2 cellular contexts compared by ENCODE assay signal in genomic region chr2:180180511-180180910, GRCh38.
TF ChIP-seq lines count a peak whose summit lies in the region.

No MANE protein-coding gene starts in this region.

TF ChIP-seq in GM23338, 12 proteins besides CTCF, POLR2A, EP300 and RAD21 (continued from another document):
- TF ChIP-seq JUNB (IDR thresholded peaks at IDR 0.05; ENCODE audit: unreplicated experiment): no peak
- TF ChIP-seq ZNF114 (CRISPR knock-in tag; IDR thresholded peaks at IDR 0.05): no peak

TF ChIP-seq in WTC11, 78 proteins besides CTCF, POLR2A, EP300 and RAD21 (continued from another document):
- TF ChIP-seq, protein P1, sequence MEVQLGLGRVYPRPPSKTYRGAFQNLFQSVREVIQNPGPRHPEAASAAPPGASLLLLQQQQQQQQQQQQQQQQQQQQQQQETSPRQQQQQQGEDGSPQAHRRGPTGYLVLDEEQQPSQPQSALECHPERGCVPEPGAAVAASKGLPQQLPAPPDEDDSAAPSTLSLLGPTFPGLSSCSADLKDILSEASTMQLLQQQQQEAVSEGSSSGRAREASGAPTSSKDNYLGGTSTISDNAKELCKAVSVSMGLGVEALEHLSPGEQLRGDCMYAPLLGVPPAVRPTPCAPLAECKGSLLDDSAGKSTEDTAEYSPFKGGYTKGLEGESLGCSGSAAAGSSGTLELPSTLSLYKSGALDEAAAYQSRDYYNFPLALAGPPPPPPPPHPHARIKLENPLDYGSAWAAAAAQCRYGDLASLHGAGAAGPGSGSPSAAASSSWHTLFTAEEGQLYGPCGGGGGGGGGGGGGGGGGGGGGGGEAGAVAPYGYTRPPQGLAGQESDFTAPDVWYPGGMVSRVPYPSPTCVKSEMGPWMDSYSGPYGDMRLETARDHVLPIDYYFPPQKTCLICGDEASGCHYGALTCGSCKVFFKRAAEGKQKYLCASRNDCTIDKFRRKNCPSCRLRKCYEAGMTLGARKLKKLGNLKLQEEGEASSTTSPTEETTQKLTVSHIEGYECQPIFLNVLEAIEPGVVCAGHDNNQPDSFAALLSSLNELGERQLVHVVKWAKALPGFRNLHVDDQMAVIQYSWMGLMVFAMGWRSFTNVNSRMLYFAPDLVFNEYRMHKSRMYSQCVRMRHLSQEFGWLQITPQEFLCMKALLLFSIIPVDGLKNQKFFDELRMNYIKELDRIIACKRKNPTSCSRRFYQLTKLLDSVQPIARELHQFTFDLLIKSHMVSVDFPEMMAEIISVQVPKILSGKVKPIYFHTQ (CRISPR knock-in tag; IDR thresholded peaks at IDR 0.05): no peak
- TF ChIP-seq TEAD4 (CRISPR knock-in tag; IDR thresholded peaks at IDR 0.05): no peak
- no peak for TF ChIP-seq MXD4 (CRISPR knock-in tag; IDR thresholded peaks at IDR 0.05; ENCODE audit: borderline replicate concordance)
- TF ChIP-seq JUN (CRISPR knock-in tag; IDR thresholded peaks at IDR 0.05): no peak
- no peak for TF ChIP-seq ARID4B (CRISPR knock-in tag; IDR thresholded peaks at IDR 0.05; ENCODE audit: borderline replicate concordance)
- TF ChIP-seq KAT7 (CRISPR knock-in tag; IDR thresholded peaks at IDR 0.05; ENCODE audit: borderline replicate concordance): no peak
- no peak for TF ChIP-seq NFATC4 (CRISPR knock-in tag; IDR thresholded peaks at IDR 0.05)
- no peak for TF ChIP-seq HMGXB4 (CRISPR knock-in tag; IDR thresholded peaks at IDR 0.05)
- no peak for TF ChIP-seq ZNF396 (CRISPR knock-in tag; IDR thresholded peaks at IDR 0.05; ENCODE audit: borderline replicate concordance)
- TF ChIP-seq, protein P2, sequence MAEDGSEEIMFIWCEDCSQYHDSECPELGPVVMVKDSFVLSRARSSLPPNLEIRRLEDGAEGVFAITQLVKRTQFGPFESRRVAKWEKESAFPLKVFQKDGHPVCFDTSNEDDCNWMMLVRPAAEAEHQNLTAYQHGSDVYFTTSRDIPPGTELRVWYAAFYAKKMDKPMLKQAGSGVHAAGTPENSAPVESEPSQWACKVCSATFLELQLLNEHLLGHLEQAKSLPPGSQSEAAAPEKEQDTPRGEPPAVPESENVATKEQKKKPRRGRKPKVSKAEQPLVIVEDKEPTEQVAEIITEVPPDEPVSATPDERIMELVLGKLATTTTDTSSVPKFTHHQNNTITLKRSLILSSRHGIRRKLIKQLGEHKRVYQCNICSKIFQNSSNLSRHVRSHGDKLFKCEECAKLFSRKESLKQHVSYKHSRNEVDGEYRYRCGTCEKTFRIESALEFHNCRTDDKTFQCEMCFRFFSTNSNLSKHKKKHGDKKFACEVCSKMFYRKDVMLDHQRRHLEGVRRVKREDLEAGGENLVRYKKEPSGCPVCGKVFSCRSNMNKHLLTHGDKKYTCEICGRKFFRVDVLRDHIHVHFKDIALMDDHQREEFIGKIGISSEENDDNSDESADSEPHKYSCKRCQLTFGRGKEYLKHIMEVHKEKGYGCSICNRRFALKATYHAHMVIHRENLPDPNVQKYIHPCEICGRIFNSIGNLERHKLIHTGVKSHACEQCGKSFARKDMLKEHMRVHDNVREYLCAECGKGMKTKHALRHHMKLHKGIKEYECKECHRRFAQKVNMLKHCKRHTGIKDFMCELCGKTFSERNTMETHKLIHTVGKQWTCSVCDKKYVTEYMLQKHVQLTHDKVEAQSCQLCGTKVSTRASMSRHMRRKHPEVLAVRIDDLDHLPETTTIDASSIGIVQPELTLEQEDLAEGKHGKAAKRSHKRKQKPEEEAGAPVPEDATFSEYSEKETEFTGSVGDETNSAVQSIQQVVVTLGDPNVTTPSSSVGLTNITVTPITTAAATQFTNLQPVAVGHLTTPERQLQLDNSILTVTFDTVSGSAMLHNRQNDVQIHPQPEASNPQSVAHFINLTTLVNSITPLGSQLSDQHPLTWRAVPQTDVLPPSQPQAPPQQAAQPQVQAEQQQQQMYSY (CRISPR knock-in tag; IDR thresholded peaks at IDR 0.05): no peak
- TF ChIP-seq, protein P3, sequence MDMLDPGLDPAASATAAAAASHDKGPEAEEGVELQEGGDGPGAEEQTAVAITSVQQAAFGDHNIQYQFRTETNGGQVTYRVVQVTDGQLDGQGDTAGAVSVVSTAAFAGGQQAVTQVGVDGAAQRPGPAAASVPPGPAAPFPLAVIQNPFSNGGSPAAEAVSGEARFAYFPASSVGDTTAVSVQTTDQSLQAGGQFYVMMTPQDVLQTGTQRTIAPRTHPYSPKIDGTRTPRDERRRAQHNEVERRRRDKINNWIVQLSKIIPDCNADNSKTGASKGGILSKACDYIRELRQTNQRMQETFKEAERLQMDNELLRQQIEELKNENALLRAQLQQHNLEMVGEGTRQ (CRISPR knock-in tag; IDR thresholded peaks at IDR 0.05): no peak
- TF ChIP-seq NFE2L1 (CRISPR knock-in tag; IDR thresholded peaks at IDR 0.05): no peak
- TF ChIP-seq ZNF219 (CRISPR knock-in tag; IDR thresholded peaks at IDR 0.05; ENCODE audit: borderline replicate concordance): no peak
TF ChIP-seq in WTC11: peak in this region for 0.
